In genomic region chr5:61251874-61252642, GRCh38 we compare ENCODE assay signal across 30 cellular contexts.
"Had no signal": no experiment of that assay in that cellular context is flagged by ENCODE, and none has a peak within 500 bp of the region (broad histone marks: within the 10 kb centered on the region; RNA-seq: fewer than 3 reads in every experiment).

No MANE protein-coding gene starts in this region.

- H3K27ac Mint-ChIP-seq: activated CD4-positive, alpha-beta T cell treated with anti-CD3 and anti-CD28 coated beads, Interleukin-2, amount 10 ng/mL, durations not matched to agents 24 days and 14 days; activated CD8-positive, alpha-beta T cell treated with anti-CD3 and anti-CD28 coated beads for 36 hours; activated naive CD4-positive, alpha-beta T cell treated with anti-CD3 and anti-CD28 coated beads, Interleukin-2, amount 50 U/mL, for 24 hours; activated naive CD8-positive, alpha-beta T cell treated with anti-CD3 and anti-CD28 coated beads, Interleukin-2, amount 10 ng/mL, durations not matched to agents 7 days and 5 days; activated T-cell treated with anti-CD3 and anti-CD28 coated beads, Interleukin-2, amount 50 U/mL, for 72 hours; activated T-helper 17 cell treated with anti-CD3 and anti-CD28 coated beads, Interleukin-2, amount 50 U/mL, for 72 hours had no signal

- H3K4me1 Mint-ChIP-seq: activated CD4-positive, alpha-beta T cell treated with anti-CD3 and anti-CD28 coated beads, Interleukin-2, amount 10 ng/mL, durations not matched to agents 24 days and 14 days; activated naive CD4-positive, alpha-beta T cell treated with anti-CD3 and anti-CD28 coated beads, Interleukin-2, amount 50 U/mL, for 24 hours; activated naive CD8-positive, alpha-beta T cell treated with anti-CD3 and anti-CD28 coated beads, Interleukin-2, amount 10 ng/mL, durations not matched to agents 7 days and 5 days; activated T-helper 17 cell treated with anti-CD3 and anti-CD28 coated beads, Interleukin-2, amount 50 U/mL, for 72 hours had no signal

- H3K36me3 Mint-ChIP-seq: activated naive CD4-positive, alpha-beta T cell treated with anti-CD3 and anti-CD28 coated beads, Interleukin-2, amount 50 U/mL, for 24 hours had no signal

- H3K27ac ChIP-seq: brain microvascular endothelial cell, SJSA1, WERI-Rb-1 had no signal

- H3K4me1 ChIP-seq: SJSA1 had no signal

- H3K4me3 ChIP-seq: MG63, SJSA1 had no signal

- H3K9me3 Mint-ChIP-seq: activated naive CD4-positive, alpha-beta T cell treated with anti-CD3 and anti-CD28 coated beads, Interleukin-2, amount 50 U/mL, for 24 hours had no signal

- H3K27me3 ChIP-seq: brain microvascular endothelial cell, MG63, SJSA1 had no signal

- H3K4me3 Mint-ChIP-seq: activated CD4-positive, alpha-beta T cell treated with anti-CD3 and anti-CD28 coated beads, Interleukin-2, amount 10 ng/mL, durations not matched to agents 24 days and 14 days; activated CD8-positive, alpha-beta T cell treated with anti-CD3 and anti-CD28 coated beads for 36 hours; activated naive CD4-positive, alpha-beta T cell treated with anti-CD3 and anti-CD28 coated beads, Interleukin-2, amount 50 U/mL, for 24 hours; activated naive CD8-positive, alpha-beta T cell treated with anti-CD3 and anti-CD28 coated beads, Interleukin-2, amount 10 ng/mL, durations not matched to agents 7 days and 5 days; activated T-cell treated with anti-CD3 and anti-CD28 coated beads, Interleukin-2, amount 50 U/mL, for 72 hours; activated T-helper 17 cell treated with anti-CD3 and anti-CD28 coated beads, Interleukin-2, amount 50 U/mL, for 72 hours had no signal

- DNase-seq: activated CD4-positive, alpha-beta T cell treated with anti-CD3 and anti-CD28 coated beads for 1 hour; activated CD4-positive, alpha-beta T cell treated with anti-CD3 and anti-CD28 coated beads, Interleukin-2, amount 10 ng/mL, durations not matched to agents 24 days and 14 days; activated CD4-positive, alpha-beta T cell treated with anti-CD3 and anti-CD28 coated beads, Interleukin-2, amount 50 U/mL, for 4 hours; activated CD4-positive, CD25-positive, alpha-beta regulatory T cell; activated CD8-positive, alpha-beta T cell treated with anti-CD3 and anti-CD28 coated beads for 36 hours; activated gamma-delta T cell; activated naive CD4-positive, alpha-beta T cell treated with Interleukin-2 at 50 U/mL for 16 hours; activated naive CD8-positive, alpha-beta T cell treated with anti-CD3 and anti-CD28 coated beads, Interleukin-2, amount 10 ng/mL, durations not matched to agents 7 days and 5 days; activated T-cell treated with anti-CD3 and anti-CD28 coated beads, Interleukin-2, amount 50 U/mL, for 1 hour; activated T-cell treated with anti-CD3 and anti-CD28 coated beads, Interleukin-2, amount 50 U/mL, for 72 hours; brain microvascular endothelial cell; central memory CD4-positive, alpha-beta T cell; Karpas-422; KBM-7; MG63; NCI-H1048; NCI-H1105 treated with DMSO at 0.1 percent for 48 hours; NCI-H1436; NCI-H1694; NCI-H1930; NCI-H2081 treated with DMSO at 0.1 percent for 48 hours; NCI-H226; NCI-H524 treated with DMSO at 0.1 percent for 48 hours; SHP77; T1000; WERI-Rb-1 had no signal

- H3K9me3 ChIP-seq: MG63, SJSA1 had no signal

- ATAC-seq: activated CD8-positive, alpha-beta T cell treated with anti-CD3 and anti-CD28 coated beads for 36 hours; activated T-helper 17 cell treated with anti-CD3 and anti-CD28 coated beads, Interleukin-2, amount 50 U/mL, for 72 hours; Panc1 had no signal

- H3K36me3 ChIP-seq: brain microvascular endothelial cell, MG63, WERI-Rb-1 had no signal
